ENCODE assay signal across 1 cellular context in the genomic region with DNA sequence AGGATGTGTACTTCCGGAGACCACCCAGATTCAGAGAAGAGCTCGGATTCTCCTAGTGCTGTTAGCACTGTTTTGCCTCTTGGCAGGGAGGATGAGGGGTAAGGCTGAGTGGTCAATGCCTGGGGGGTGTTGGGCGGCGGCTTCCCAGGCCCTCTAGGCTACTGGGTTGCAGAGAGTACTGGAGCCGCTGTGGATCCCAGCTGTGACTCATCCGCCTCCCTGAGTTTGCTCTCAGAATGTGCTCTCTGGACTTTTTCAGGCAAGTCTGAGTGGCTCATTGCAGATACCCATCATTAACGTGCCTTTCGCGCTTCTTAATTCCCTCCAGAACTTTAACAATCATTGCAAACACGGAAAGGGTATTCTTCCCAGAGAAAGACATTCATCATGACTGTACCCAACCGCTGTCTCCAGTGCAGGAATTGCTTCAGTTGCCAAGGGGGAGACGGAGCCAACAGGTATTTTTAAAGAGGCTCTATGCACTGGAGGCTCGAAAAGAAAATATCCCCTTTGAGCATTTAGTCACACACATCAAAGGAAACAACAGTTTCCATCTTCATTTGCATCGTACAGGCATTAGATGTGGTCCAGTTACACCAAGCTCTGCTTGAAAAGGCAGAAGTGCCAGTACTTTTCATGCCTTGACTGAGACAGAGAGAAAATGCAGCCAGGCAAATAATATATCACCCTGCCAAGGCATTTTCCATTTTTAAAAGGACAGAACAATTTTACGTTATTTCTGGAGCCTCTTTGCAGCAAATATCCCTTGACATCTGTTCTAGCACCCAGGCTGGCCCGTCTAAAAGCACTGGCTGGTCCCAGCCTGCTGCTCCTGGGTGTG.
TF ChIP-seq lines count a peak whose summit lies in the region.

No MANE protein-coding gene starts in this region.

TF ChIP-seq in HepG2, 621 proteins besides CTCF, POLR2A, EP300 and RAD21 (continued from another document):
- TF ChIP-seq SMC3 (IDR thresholded peaks at IDR 0.05; ENCODE audit: low read length): 0 out of 2 replicates have a peak, but pooled peaks have one; percentile 0
- TF ChIP-seq ZNF556 (CRISPR knock-in tag; IDR thresholded peaks at IDR 0.05; ENCODE audit: borderline replicate concordance): no peak
- no peak for TF ChIP-seq TRIM22 (IDR thresholded peaks at IDR 0.05)
- no peak for TF ChIP-seq CHD4 (IDR thresholded peaks at IDR 0.05; ENCODE audit: borderline replicate concordance, low read length)
- TF ChIP-seq, protein P1, sequence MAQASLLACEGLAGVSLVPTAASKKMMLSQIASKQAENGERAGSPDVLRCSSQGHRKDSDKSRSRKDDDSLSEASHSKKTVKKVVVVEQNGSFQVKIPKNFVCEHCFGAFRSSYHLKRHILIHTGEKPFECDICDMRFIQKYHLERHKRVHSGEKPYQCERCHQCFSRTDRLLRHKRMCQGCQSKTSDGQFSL (CRISPR knock-in tag; IDR thresholded peaks at IDR 0.05): 0 out of 2 replicates have a peak, but pooled peaks have one; percentile 43
- peak; percentile 87 for TF ChIP-seq FOSL2 (CRISPR knock-in tag; IDR thresholded peaks at IDR 0.05)
- TF ChIP-seq HNF4G (IDR thresholded peaks at IDR 0.05; ENCODE audit: borderline replicate concordance, low read depth, low read length): no peak
- TF ChIP-seq HNF4G (CRISPR knock-in tag; IDR thresholded peaks at IDR 0.05; ENCODE audit: borderline replicate concordance, low read depth): no peak
- no peak for TF ChIP-seq SCMH1 (CRISPR knock-in tag; IDR thresholded peaks at IDR 0.05; ENCODE audit: borderline replicate concordance)
- TF ChIP-seq ZNF205 (CRISPR knock-in tag; IDR thresholded peaks at IDR 0.05): no peak
- no peak for TF ChIP-seq PTBP1 (IDR thresholded peaks at IDR 0.05; ENCODE audit: low read depth, low read length, poor library complexity, severe bottlenecking)
- TF ChIP-seq ATF5 (CRISPR knock-in tag; IDR thresholded peaks at IDR 0.05; ENCODE audit: low read depth): no peak
- no peak for TF ChIP-seq GTF2F1 (IDR thresholded peaks at IDR 0.05; ENCODE audit: low read length)
- TF ChIP-seq SAP130 (CRISPR knock-in tag; IDR thresholded peaks at IDR 0.05; ENCODE audit: low read depth): peak; percentile 19; the same call in 1 of the 2 replicates
- TF ChIP-seq HNF4A (CRISPR knock-in tag; IDR thresholded peaks at IDR 0.05): 0 out of 2 replicates have a peak, but pooled peaks have one; percentile 5
- 0 out of 2 replicates have a peak, but pooled peaks have one; percentile 15 for TF ChIP-seq TBX2 (CRISPR knock-in tag; IDR thresholded peaks at IDR 0.05; ENCODE audit: borderline replicate concordance)
- no peak for TF ChIP-seq SIN3A (IDR thresholded peaks at IDR 0.05; ENCODE audit: borderline replicate concordance, low read depth, low read length)
- TF ChIP-seq ZNF670 (CRISPR knock-in tag; IDR thresholded peaks at IDR 0.05; ENCODE audit: borderline replicate concordance): no peak
- 0 out of 2 replicates have a peak, but pooled peaks have one; percentile 32 for TF ChIP-seq FOSL1 (CRISPR knock-in tag; IDR thresholded peaks at IDR 0.05; ENCODE audit: borderline replicate concordance)
- TF ChIP-seq PRDM4 (CRISPR knock-in tag; IDR thresholded peaks at IDR 0.05; ENCODE audit: borderline replicate concordance): no peak
- no peak for TF ChIP-seq ZZZ3 (CRISPR knock-in tag; IDR thresholded peaks at IDR 0.05; ENCODE audit: borderline replicate concordance)
